8 cellular contexts compared by ENCODE assay signal in the genomic region with DNA sequence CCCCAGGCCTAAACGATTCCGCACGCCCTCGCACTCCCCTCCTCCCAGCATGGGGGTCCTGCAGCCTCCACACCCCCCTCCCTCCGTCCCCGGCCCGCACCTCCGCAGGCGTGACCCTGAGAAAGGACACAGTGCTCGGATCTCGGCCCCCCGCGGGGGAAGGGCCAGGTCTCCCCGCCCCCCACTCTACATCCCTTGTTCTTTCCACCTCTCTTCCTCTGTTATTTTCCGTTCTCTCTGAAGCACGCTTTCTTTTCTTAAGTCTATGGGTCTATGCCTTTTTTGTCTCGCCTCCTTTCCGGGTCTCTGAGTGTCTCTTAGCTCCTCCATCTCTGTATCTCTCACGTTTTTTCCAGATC. TPM values are rescaled to one million over a fixed set of nuclear protein-coding genes. Genes with fewer than 3 reads are reported as not detected.
A peak's percentile ranks its signal among the peaks of the same experiment; 100 is the strongest.
DNase-seq lines count a peak whose midpoint lies in the region; ATAC-seq and TF ChIP-seq lines count a peak whose summit lies in the region.

No MANE protein-coding gene starts in this region.

- H3K4me3 ChIP-seq in SK-N-MC (peak overlapping the region; percentile 97), esophagus muscularis mucosa (peak overlapping the region; percentile 67 to 83 (median 77)), osteoblast (ENCODE audit: insufficient read depth, low read length) (peak overlapping the region; percentile 72)

- no peak for DNase-seq in stimulated activated naive CD8-positive, alpha-beta T cell treated with anti-CD3 and anti-CD28 coated beads, Interleukin-15, Interleukin-2, amounts not matched to agents 100 U/mL and 50 U/mL, for 24 hours
- DNase-seq in SK-N-MC (ENCODE audit: low read depth, low spot score): no peak
- no peak for DNase-seq in esophagus muscularis mucosa (ENCODE audit: extremely low spot score)
- DNase-seq in osteoblast (ENCODE audit: insufficient read length, low spot score, missing footprints): no peak
- DNase-seq in NCI-H2081 treated with DMSO at 0.1 percent for 48 hours (lab: John Stamatoyannopoulos, UW): no peak

- H3K9ac ChIP-seq in SK-N-MC (ENCODE audit: insufficient read length): peak overlapping the region; percentile 8

- H3K9me3 ChIP-seq in SK-N-MC (ENCODE audit: low read depth, low read length): no peaks in the 10 kb centered on the region
- no peaks in the 10 kb centered on the region for H3K9me3 ChIP-seq in esophagus muscularis mucosa
- no peaks in the 10 kb centered on the region for H3K9me3 ChIP-seq in osteoblast (ENCODE audit: low read depth, low read length)

- no peak for TF ChIP-seq EP300 in esophagus muscularis mucosa (IDR thresholded peaks at IDR 0.05)

- H3K27ac Mint-ChIP-seq in stimulated activated naive CD8-positive, alpha-beta T cell treated with anti-CD3 and anti-CD28 coated beads, Interleukin-15, Interleukin-2, amounts not matched to agents 100 ng/mL and 50 ng/mL, for 24 hours: peak overlapping the region; percentile 97

- H3K4me1 ChIP-seq in esophagus muscularis mucosa (peaks cover 57 to 68% (median 68%) of the 10 kb centered on the region in 4 donors), osteoblast (ENCODE audit: insufficient read depth, low read length) (peaks cover 39% of the 10 kb centered on the region)

- H3K4me3 Mint-ChIP-seq in stimulated activated naive CD8-positive, alpha-beta T cell treated with anti-CD3 and anti-CD28 coated beads, Interleukin-15, Interleukin-2, amounts not matched to agents 100 ng/mL and 50 ng/mL, for 24 hours: peak overlapping the region; percentile 91

- H3K36me3 ChIP-seq in SK-N-MC (ENCODE audit: insufficient read depth, low read length): no peaks in the 10 kb centered on the region
- no peaks in the 10 kb centered on the region for H3K36me3 ChIP-seq in esophagus muscularis mucosa
- H3K36me3 ChIP-seq in osteoblast (ENCODE audit: insufficient read depth, low read length): no peaks in the 10 kb centered on the region

- H3K27me3 Mint-ChIP-seq in stimulated activated naive CD8-positive, alpha-beta T cell treated with anti-CD3 and anti-CD28 coated beads, Interleukin-15, Interleukin-2, amounts not matched to agents 100 ng/mL and 50 ng/mL, for 24 hours: peaks cover 39% of the 10 kb centered on the region

- TF ChIP-seq CTCF in esophagus muscularis mucosa (IDR thresholded peaks at IDR 0.05) (no peak), osteoblast (IDR thresholded peaks at IDR 0.05; ENCODE audit: extremely low read depth, low read depth, low read length) (no peak)

- H3K4me2 ChIP-seq in osteoblast (ENCODE audit: insufficient read depth, low read length): peak overlapping the region; percentile 96

- peaks cover 4% of the 10 kb centered on the region for H3K36me3 Mint-ChIP-seq in stimulated activated naive CD8-positive, alpha-beta T cell treated with anti-CD3 and anti-CD28 coated beads, Interleukin-15, Interleukin-2, amounts not matched to agents 100 ng/mL and 50 ng/mL, for 24 hours (ENCODE audit: low read depth)

- H3K27me3 ChIP-seq in esophagus muscularis mucosa: peaks cover 10 to 78% (median 36%) of the 10 kb centered on the region in 4 donors
- peaks cover 20% of the 10 kb centered on the region for H3K27me3 ChIP-seq in osteoblast (ENCODE audit: insufficient read depth, low read length)

- no peaks in the 10 kb centered on the region for H3K9me3 Mint-ChIP-seq in stimulated activated naive CD8-positive, alpha-beta T cell treated with anti-CD3 and anti-CD28 coated beads, Interleukin-15, Interleukin-2, amounts not matched to agents 100 ng/mL and 50 ng/mL, for 24 hours

- no peaks in the 10 kb centered on the region for H3K79me2 ChIP-seq in osteoblast (ENCODE audit: insufficient read depth, low read length)

- no peak for ATAC-seq in stimulated activated naive CD8-positive, alpha-beta T cell treated with anti-CD3 and anti-CD28 coated beads, Interleukin-15, Interleukin-2, amounts not matched to agents 100 U/mL and 50 U/mL, for 24 hours
- ATAC-seq in GM19455 (IDR thresholded peaks at IDR 0.05; ENCODE audit: unreplicated experiment): no peak
- ATAC-seq in GM21786 (IDR thresholded peaks at IDR 0.05; ENCODE audit: unreplicated experiment): no peak

- H3K27ac ChIP-seq in SK-N-MC (no peak overlapping the region), esophagus muscularis mucosa (replicated peaks in 1 of 4) (peak overlapping the region; percentile 46 to 84 (median 80)), osteoblast (ENCODE audit: low read depth, low read length) (no peak overlapping the region)

- peaks cover 52% of the 10 kb centered on the region for H3K4me1 Mint-ChIP-seq in stimulated activated naive CD8-positive, alpha-beta T cell treated with anti-CD3 and anti-CD28 coated beads, Interleukin-15, Interleukin-2, amounts not matched to agents 100 ng/mL and 50 ng/mL, for 24 hours (ENCODE audit: low read depth)

- peak overlapping the region; percentile 95 for H2AFZ ChIP-seq in osteoblast (ENCODE audit: low read length)

- peaks cover 4% of the 10 kb centered on the region for H4K20me1 ChIP-seq in osteoblast (ENCODE audit: insufficient read depth, low read length)

- under 1% methylated on average over 19 of the region's 19 CpGs for WGBS in esophagus muscularis mucosa

- TF ChIP-seq POLR2A in esophagus muscularis mucosa (IDR thresholded peaks at IDR 0.05; ENCODE audit: low read depth): no peak

- intact Hi-C loops in esophagus muscularis mucosa (cut with DNase I): no loop called here

RNA-seq across cellular contexts. Expression of a gene that starts 2.0 kb away (rescaled TPM):
- 1 to 10 TPM in 1 of 4 donors, not detected in 3; 1.4 TPM for total RNA-seq in esophagus muscularis mucosa
- total RNA-seq in osteoblast: not detected in 2 replicates

RNA-seq across cellular contexts. Expression of a gene that starts 7.6 kb away (rescaled TPM):
- total RNA-seq in esophagus muscularis mucosa: not detected
- not detected in 2 replicates for total RNA-seq in osteoblast

RNA-seq across cellular contexts. Expression of a gene that starts 26.3 kb away (rescaled TPM):
- 100 to 1,000 TPM; 127 to 263 (median 168) TPM for total RNA-seq in esophagus muscularis mucosa
- total RNA-seq in osteoblast: 11.2 and 16.6 TPM in 2 replicates

RNA-seq across cellular contexts. Expression of a gene that starts 36.8 kb away (rescaled TPM):
- total RNA-seq in esophagus muscularis mucosa: 10 to 100 TPM; 23.7 to 36.4 (median 33.0) TPM
- 5.3 and 5.4 TPM in 2 replicates for total RNA-seq in osteoblast

RNA-seq across cellular contexts. Expression of a gene that starts 38.4 kb away (rescaled TPM):
- total RNA-seq in esophagus muscularis mucosa (not detected), osteoblast (not detected in 2 replicates)

Comparison
In these comparisons a context has a peak if more than half of its experiments do, and no peak if none do; other contexts are left out.
1. H3K27ac ChIP-seq: peak in esophagus muscularis mucosa (4 of 4); none in SK-N-MC (single experiment) and osteoblast (single experiment).
2. Peak in every context shown above with its lines, with median percentiles within 50 percentile points of each other: H3K4me3 ChIP-seq.